ENCODE assay signal across 8 cellular contexts in the genomic region with DNA sequence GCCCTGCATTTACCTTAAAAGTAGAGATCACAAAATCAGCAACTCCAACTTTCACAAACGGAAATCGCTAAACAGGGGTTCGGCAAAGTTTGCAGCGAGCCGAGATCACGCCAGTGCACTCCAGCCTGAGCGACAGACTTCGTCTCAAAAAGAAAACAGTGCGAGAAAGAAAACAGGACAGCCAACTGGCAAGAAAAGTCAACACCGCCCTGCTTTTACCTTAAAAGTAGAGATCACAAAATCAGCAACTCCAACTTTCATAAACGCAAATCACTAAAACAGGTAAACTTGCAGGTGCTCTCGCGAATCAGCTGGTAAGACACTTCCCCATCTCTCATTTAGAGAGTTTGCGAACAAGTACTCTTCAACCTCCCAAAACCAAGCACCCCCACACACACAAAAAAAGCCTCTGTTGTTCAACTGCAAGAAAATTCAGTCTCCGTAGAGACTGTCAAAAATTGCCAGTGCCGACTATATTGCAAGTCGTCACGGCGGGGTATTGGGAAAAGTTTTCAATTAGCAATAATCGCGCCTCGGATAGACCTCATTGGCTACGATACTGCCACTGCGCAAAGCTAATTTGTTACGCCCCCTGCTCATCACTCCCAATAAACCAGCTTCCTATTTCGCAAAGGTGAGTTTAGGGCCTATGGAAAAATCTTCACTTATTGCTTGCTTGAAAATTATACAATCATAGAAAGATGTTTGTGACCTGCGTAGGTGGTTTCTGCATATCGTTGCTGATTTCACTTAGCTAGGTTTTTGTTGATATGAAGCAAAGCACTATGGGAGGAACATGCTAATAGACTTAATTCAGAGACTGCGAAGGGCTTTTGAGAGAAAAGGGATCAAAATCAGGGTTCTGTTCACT. TPM values are rescaled to one million over a fixed set of nuclear protein-coding genes. Genes with fewer than 3 reads are reported as not detected.
DNase-seq lines count a peak whose midpoint lies in the region; ATAC-seq, FAIRE-seq and TF ChIP-seq lines count a peak whose summit lies in the region.

Gene RNU4-1, minus strand, starts transcription at position 577 of the 871 bp plus-strand sequence.

- H3K9me3 ChIP-seq in Peyer's patch (no peaks in the 10 kb centered on the region), fibroblast of lung (ENCODE audit: control insufficient read depth, insufficient read depth, low read depth, low read length) (no peaks in the 10 kb centered on the region)

- H3K27me3 Mint-ChIP-seq in activated T-cell treated with anti-CD3 and anti-CD28 coated beads, Interleukin-2, amount 50 U/mL, for 4 hours (ENCODE audit: low read depth), result no peaks in the 10 kb centered on the region
- no peaks in the 10 kb centered on the region for H3K27me3 Mint-ChIP-seq in naive B cell
- no peaks in the 10 kb centered on the region for H3K27me3 Mint-ChIP-seq in stimulated activated memory B cell treated with anti-CD40 and anti-IgM and Interleukin-4, amounts not matched to agents 10 μg/mL and 1 μg/mL and 100 μg/mL, for 72 hours

- no peaks in the 10 kb centered on the region for H3K36me3 ChIP-seq in KMS-11 (ENCODE audit: insufficient read depth)
- H3K36me3 ChIP-seq in Peyer's patch, result no peaks in the 10 kb centered on the region
- no peaks in the 10 kb centered on the region for H3K36me3 ChIP-seq in fibroblast of lung (ENCODE audit: control insufficient read depth, insufficient read depth, low read length)

- H3K4me1 ChIP-seq in KMS-11 (ENCODE audit: low read depth, poor library complexity, severe bottlenecking) (no peaks in the 10 kb centered on the region), Peyer's patch (peaks cover 0 to 15% (median 3%) of the 10 kb centered on the region in 4 donors), fibroblast of lung (ENCODE audit: control insufficient read depth, extremely low read depth, insufficient read depth, low read length) (peaks cover 4% of the 10 kb centered on the region)

- H3K4me3 ChIP-seq in KMS-11 (IDR thresholded peaks at IDR 0.05; ENCODE audit: insufficient read depth, low read depth, low read length), result no peak within 1 kb of the TSS
- H3K4me3 ChIP-seq in Peyer's patch, result peak within 1 kb of the TSS; percentile 40 to 67 (median 55)
- H3K4me3 ChIP-seq in fibroblast of lung (replicated peaks in 1 of 4; ENCODE audit: control extremely low read depth in 1 of 4, insufficient read depth in 1 of 4, low read depth in 3 of 4, low read length in 4 of 4), result peak within 1 kb of the TSS; percentile 11 to 82 (median 38)

- H3K36me3 Mint-ChIP-seq in activated T-cell treated with anti-CD3 and anti-CD28 coated beads, Interleukin-2, amount 50 U/mL, for 4 hours (ENCODE audit: insufficient read depth), result no peaks in the 10 kb centered on the region
- H3K36me3 Mint-ChIP-seq in naive B cell, result no peaks in the 10 kb centered on the region
- no peaks in the 10 kb centered on the region for H3K36me3 Mint-ChIP-seq in stimulated activated memory B cell treated with anti-CD40 and anti-IgM and Interleukin-4, amounts not matched to agents 10 μg/mL and 1 μg/mL and 100 μg/mL, for 72 hours

- H3K4me2 ChIP-seq in KMS-11, result peak within 1 kb of the TSS; percentile 57
- peak within 1 kb of the TSS; percentile 74 for H3K4me2 ChIP-seq in fibroblast of lung (ENCODE audit: extremely low read depth, insufficient read depth, low read length)

- H3K79me2 ChIP-seq in KMS-11 (ENCODE audit: insufficient read depth, low read depth) (no peaks in the 10 kb centered on the region), fibroblast of lung (ENCODE audit: control insufficient read depth, insufficient read depth, low read length) (no peaks in the 10 kb centered on the region)

- H3K4me3 Mint-ChIP-seq in activated T-cell treated with anti-CD3 and anti-CD28 coated beads, Interleukin-2, amount 50 U/mL, for 4 hours, result no peak within 1 kb of the TSS
- H3K4me3 Mint-ChIP-seq in naive B cell, result no peak within 1 kb of the TSS
- no peak within 1 kb of the TSS for H3K4me3 Mint-ChIP-seq in stimulated activated memory B cell treated with anti-CD40 and anti-IgM and Interleukin-4, amounts not matched to agents 10 μg/mL and 1 μg/mL and 100 μg/mL, for 72 hours

- peak; percentile 80 to 91 for TF ChIP-seq POLR2A in Peyer's patch (IDR thresholded peaks at IDR 0.05)

- peak; percentile 48 for FAIRE-seq in D721Med (lab: Jason Lieb, UNC)

- no peak for DNase-seq in D721Med (ENCODE audit: insufficient read length, low spot score)
- DNase-seq in Peyer's patch, result peak; percentile 59 to 92 (median 74)
- peak; percentile 66 for DNase-seq in activated T-cell treated with anti-CD3 and anti-CD28 coated beads, Interleukin-2, amount 50 U/mL, for 4 hours
- DNase-seq in fibroblast of lung (ENCODE audit: low read depth in 2 of 2), result peak; percentile 94 to 96
- DNase-seq in naive B cell, result peak; percentile 92

- H3K27ac Mint-ChIP-seq in naive B cell, result peak within 1 kb of the TSS in 1 of 6 donors; percentile 36
- no peak within 1 kb of the TSS for H3K27ac Mint-ChIP-seq in stimulated activated memory B cell treated with anti-CD40 and anti-IgM and Interleukin-4, amounts not matched to agents 10 μg/mL and 1 μg/mL and 100 μg/mL, for 72 hours

- ATAC-seq in GM21529 (IDR thresholded peaks at IDR 0.05; ENCODE audit: unreplicated experiment), result peak; percentile 54
- ATAC-seq in activated T-cell treated with anti-CD3 and anti-CD28 coated beads, Interleukin-2, amount 50 U/mL, for 4 hours, result peak; percentile 55 to 57
- ATAC-seq in naive B cell (ENCODE audit: low read depth in 2 of 2), result peak; percentile 54 to 60
- ATAC-seq in stimulated activated memory B cell treated with anti-CD40 and anti-IgM and Interleukin-4, amounts not matched to agents 10 μg/mL and 1 μg/mL and 100 μg/mL, for 72 hours, result peak; percentile 77

- H2AFZ ChIP-seq in KMS-11 (ENCODE audit: low read depth), result peak within 1 kb of the TSS; percentile 66; the same call in 1 of the 2 replicates
- H2AFZ ChIP-seq in fibroblast of lung (ENCODE audit: low read length), result peak within 1 kb of the TSS; percentile 71

- H3K9ac ChIP-seq in KMS-11 (peak within 1 kb of the TSS; percentile 92), fibroblast of lung (ENCODE audit: insufficient read depth, low read length) (peak within 1 kb of the TSS; percentile 98)

- H3K4me1 Mint-ChIP-seq in activated T-cell treated with anti-CD3 and anti-CD28 coated beads, Interleukin-2, amount 50 U/mL, for 4 hours (ENCODE audit: low read depth), result peaks cover 7% of the 10 kb centered on the region
- H3K4me1 Mint-ChIP-seq in naive B cell, result peaks cover 0 to 5% (median 4%) of the 10 kb centered on the region in 3 donors
- H3K4me1 Mint-ChIP-seq in stimulated activated memory B cell treated with anti-CD40 and anti-IgM and Interleukin-4, amounts not matched to agents 10 μg/mL and 1 μg/mL and 100 μg/mL, for 72 hours, result no peaks in the 10 kb centered on the region

- peak within 1 kb of the TSS; percentile 99 for H3K27ac ChIP-seq in KMS-11
- H3K27ac ChIP-seq in Peyer's patch, result peak within 1 kb of the TSS; percentile 91 to 99 (median 96)
- H3K27ac ChIP-seq in fibroblast of lung (ENCODE audit: insufficient read depth, low read length), result peak within 1 kb of the TSS; percentile 100

- H3K27me3 ChIP-seq in KMS-11 (ENCODE audit: insufficient read depth, low read depth), result no peaks in the 10 kb centered on the region
- no peaks in the 10 kb centered on the region for H3K27me3 ChIP-seq in Peyer's patch
- H3K27me3 ChIP-seq in fibroblast of lung (ENCODE audit: control insufficient read depth, insufficient read depth, low read length), result no peaks in the 10 kb centered on the region

- H3K9me3 Mint-ChIP-seq in activated T-cell treated with anti-CD3 and anti-CD28 coated beads, Interleukin-2, amount 50 U/mL, for 4 hours, result no peaks in the 10 kb centered on the region
- H3K9me3 Mint-ChIP-seq in naive B cell, result no peaks in the 10 kb centered on the region
- no peaks in the 10 kb centered on the region for H3K9me3 Mint-ChIP-seq in stimulated activated memory B cell treated with anti-CD40 and anti-IgM and Interleukin-4, amounts not matched to agents 10 μg/mL and 1 μg/mL and 100 μg/mL, for 72 hours

- no peaks in the 10 kb centered on the region for H4K20me1 ChIP-seq in KMS-11 (ENCODE audit: insufficient read depth)
- no peaks in the 10 kb centered on the region for H4K20me1 ChIP-seq in fibroblast of lung (ENCODE audit: control insufficient read depth, extremely low read depth, insufficient read depth, low read length)

- TF ChIP-seq CTCF in D721Med (IDR thresholded peaks at IDR 0.05; ENCODE audit: insufficient read depth, missing control alignments) (no peak), KMS-11 (conservative IDR thresholded peaks at IDR 0.05; ENCODE audit: low read depth, low read length) (no peak), Peyer's patch (IDR thresholded peaks at IDR 0.05) (peak in 1 of 6 experiments; percentile 4), fibroblast of lung (conservative IDR thresholded peaks at IDR 0.05 in 1 of 2, IDR thresholded peaks at IDR 0.05 in 1 of 2; ENCODE audit: low read depth in 1 of 2, low read length in 2 of 2) (no peak)

RNA-seq across cellular contexts. Expression of gene RNU4-1, which starts in this region (rescaled TPM):
- under 1 TPM; under 0.01 TPM for total RNA-seq in Peyer's patch
- total RNA-seq in activated T-cell treated with anti-CD3 and anti-CD28 coated beads, Interleukin-2, amount 50 U/mL, for 4 hours, result 1,000 to 10,000 TPM in 2 of 3 donors, 100 to 1,000 TPM in 1; 980 to 2,356 (median 1,498) TPM
- under 0.01 TPM in 2 replicates for total RNA-seq in fibroblast of lung
- not detected in 2 replicates for polyA plus RNA-seq in fibroblast of lung
- 194 and 235 TPM in 2 replicates for polyA plus RNA-seq in fibroblast of lung (2012)
- polyA minus RNA-seq in fibroblast of lung (ENCODE audit: low replicate concordance), result under 0.01 TPM in 2 replicates
- polyA plus RNA-seq in naive B cell (ENCODE audit: low read depth in 6 of 6), result not detected

Comparison
In these comparisons a context has a peak if more than half of its experiments do, and no peak if none do; other contexts are left out.
1. RNA of gene RNU4-1 (total RNA-seq): 980 to 2,356 TPM in activated T-cell treated with anti-CD3 and anti-CD28 coated beads, Interleukin-2, amount 50 U/mL, for 4 hours; under 0.01 TPM in Peyer's patch and under 0.01 TPM in fibroblast of lung; every median in the first group is over 100 times any median in the second.
2. Peak in DNase-seq, H3K4me3 ChIP-seq and H3K27ac ChIP-seq in Peyer's patch; RNA of the gene not detected or under 1 TPM.
3. Peak in DNase-seq and ATAC-seq in naive B cell; RNA of the gene not detected or under 1 TPM.
4. Peak in every context shown above with its lines, with median percentiles within 50 percentile points of each other: ATAC-seq and H3K27ac ChIP-seq.